Comparison of ENCODE assay signal across 8 cellular contexts in the genomic region with DNA sequence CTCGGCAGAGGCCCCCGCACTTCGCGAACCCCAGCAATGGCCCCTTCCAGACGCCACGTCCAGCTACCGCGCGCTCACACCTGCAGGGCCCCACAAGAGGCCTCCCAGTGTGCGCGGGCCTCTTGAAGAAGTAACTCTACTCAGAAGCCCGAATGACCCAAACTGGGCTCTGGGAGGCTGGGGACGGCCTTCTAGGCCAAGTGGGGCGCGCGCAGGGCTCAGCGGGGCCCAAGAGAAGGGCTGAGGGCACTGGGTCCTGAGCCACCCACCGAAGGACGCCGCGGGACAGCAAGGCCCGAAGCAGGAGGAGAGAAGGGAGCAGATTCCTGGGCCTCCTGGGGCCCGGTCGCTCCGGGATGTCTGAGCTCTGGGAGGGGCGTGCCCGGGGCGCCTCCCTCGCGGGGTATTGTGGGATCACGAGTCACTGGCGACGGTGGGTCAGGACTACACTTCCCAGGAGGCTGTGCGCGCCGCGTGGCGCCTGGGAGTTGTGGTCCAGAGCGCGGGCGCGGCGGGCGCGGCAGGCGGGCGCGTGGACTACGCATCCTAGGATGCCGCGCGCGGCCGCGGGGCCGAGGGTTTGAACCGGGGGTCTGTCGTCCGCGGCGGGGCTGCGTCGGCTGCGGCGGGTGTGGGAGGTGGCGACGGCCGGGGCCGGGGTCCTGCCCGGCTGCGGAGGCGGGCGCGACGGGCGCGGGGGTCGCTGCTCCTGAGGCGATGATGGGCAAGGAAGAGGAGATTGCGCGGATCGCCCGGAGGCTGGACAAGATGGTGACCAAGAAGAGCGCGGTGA. TPM values are rescaled to one million over a fixed set of nuclear protein-coding genes. Genes with fewer than 3 reads are reported as not detected.
A peak's percentile ranks its signal among the peaks of the same experiment; 100 is the strongest.
DNase-seq lines count a peak whose midpoint lies in the region; ATAC-seq and TF ChIP-seq lines count a peak whose summit lies in the region.

TSS of gene TCEA2 (plus strand) at position 603 of the 793 bp plus-strand sequence. CDS start at position 718, 115 bp downstream.

- H3K4me3 Mint-ChIP-seq in IgD-negative memory B cell = peak within 1 kb of the TSS; percentile 80 to 95 (median 86)

- H3K4me1 ChIP-seq in mucosa of rectum (ENCODE audit: control insufficient read depth in 2 of 2, insufficient read depth in 2 of 2, low read length in 2 of 2) = peaks cover 17 to 18% of the 10 kb centered on the region in 2 donors

- no peaks in the 10 kb centered on the region for H3K9me3 ChIP-seq in mucosa of rectum (ENCODE audit: control insufficient read depth in 2 of 2, low read length in 2 of 2)

- no peaks in the 10 kb centered on the region for H3K9me3 Mint-ChIP-seq in IgD-negative memory B cell

- DNase-seq in Caki2 (ENCODE audit: low read depth) (peak; percentile 93), OCI-M1 (lab: John Stamatoyannopoulos, UW) (peak; percentile 92), activated T-cell treated with anti-CD3 and anti-CD28 coated beads for 48 hours (ENCODE audit: low read depth) (peak; percentile 93), epithelial cell of proximal tubule (ENCODE audit: low read depth) (peak; percentile 55)
- DNase-seq in stimulated activated CD8-positive, alpha-beta memory T cell treated with anti-CD3 and anti-CD28 coated beads, Interleukin-4, amount 100 ng/mL, for 4 hours (ENCODE audit: low read depth in 2 of 2, low spot score in 1 of 2) = peak; percentile 82 to 92

- H3K27ac Mint-ChIP-seq in IgD-negative memory B cell = peak within 1 kb of the TSS in 2 of 3 donors; percentile 28 to 61

- TF ChIP-seq CTCF in epithelial cell of proximal tubule (conservative IDR thresholded peaks at IDR 0.05; ENCODE audit: low read depth, low read length) = no peak

- H3K4me3 ChIP-seq in epithelial cell of proximal tubule (ENCODE audit: low read depth, low read length) (peak within 1 kb of the TSS; percentile 86), mucosa of rectum (ENCODE audit: low read length in 2 of 2) (peak within 1 kb of the TSS; percentile 67 to 68)

- peak; percentile 80 for ATAC-seq in GM21528 (IDR thresholded peaks at IDR 0.05; ENCODE audit: low FRiP score, unreplicated experiment)

- H3K27me3 Mint-ChIP-seq in IgD-negative memory B cell = peaks cover 4% of the 10 kb centered on the region

- peaks cover 1% of the 10 kb centered on the region for H3K36me3 Mint-ChIP-seq in IgD-negative memory B cell

- H3K9ac ChIP-seq in mucosa of rectum (ENCODE audit: low read depth in 1 of 2, low read length in 2 of 2) = peak within 1 kb of the TSS; percentile 56 to 66

- H3K4me1 Mint-ChIP-seq in IgD-negative memory B cell = peaks cover 17 to 37% (median 25%) of the 10 kb centered on the region in 3 donors

- no peaks in the 10 kb centered on the region for H3K27me3 ChIP-seq in mucosa of rectum (ENCODE audit: control insufficient read depth in 2 of 2, insufficient read depth in 2 of 2, low read length in 2 of 2)

- peak within 1 kb of the TSS in 1 of 2 donors; percentile 52 for H3K27ac ChIP-seq in mucosa of rectum (ENCODE audit: low read depth in 2 of 2, low read length in 2 of 2)

- H3K36me3 ChIP-seq in mucosa of rectum (ENCODE audit: control insufficient read depth in 2 of 2, insufficient read depth in 2 of 2, low read length in 2 of 2) = no peaks in the 10 kb centered on the region

- in situ Hi-C loops in Caki2 (cut with HindIII; ENCODE audit: low pct_unique_long_range_greater_than_20kb, low sequenced_read_pairs) = no loop called here

RNA-seq across cellular contexts. Expression of gene TCEA2, which starts in this region (rescaled TPM):
- 62.0 and 90.0 TPM in 2 replicates for total RNA-seq in Caki2 (2014; rRNA removed; shearing (Covaris generic); ENCODE audit: low replicate concordance)
- polyA plus RNA-seq in IgD-negative memory B cell = 41.3 TPM
- total RNA-seq in epithelial cell of proximal tubule = 11.9 and 14.6 TPM in 2 replicates
